Comparison of ENCODE assay signal across 8 cellular contexts in genomic region chr1:235328271-235329138, GRCh38. TPM values are rescaled to one million over a fixed set of nuclear protein-coding genes. Genes with fewer than 3 reads are reported as not detected.
DNase-seq lines count a peak whose midpoint lies in the region; ATAC-seq and TF ChIP-seq lines count a peak whose summit lies in the region.

GGPS1 (plus strand) TSS chr1:235328570; CDS start chr1:235335265, 6,695 bp downstream.

- peaks cover 21% of the 10 kb centered on the region for H3K36me3 Mint-ChIP-seq in activated naive CD8-positive, alpha-beta T cell treated with anti-CD3 and anti-CD28 coated beads for 36 hours
- no peaks in the 10 kb centered on the region for H3K36me3 Mint-ChIP-seq in glutamatergic neuron (ENCODE audit: unreplicated experiment)

- no peaks in the 10 kb centered on the region for H3K9me3 Mint-ChIP-seq in activated naive CD8-positive, alpha-beta T cell treated with anti-CD3 and anti-CD28 coated beads for 36 hours
- H3K9me3 Mint-ChIP-seq in glutamatergic neuron (ENCODE audit: unreplicated experiment), result peaks cover 5% of the 10 kb centered on the region

- peak within 1 kb of the TSS; percentile 97 for H3K4me2 ChIP-seq in osteoblast (ENCODE audit: insufficient read depth, low read length)

- peaks cover 27% of the 10 kb centered on the region for H3K4me1 Mint-ChIP-seq in activated naive CD8-positive, alpha-beta T cell treated with anti-CD3 and anti-CD28 coated beads for 36 hours
- peaks cover 22% of the 10 kb centered on the region for H3K4me1 Mint-ChIP-seq in glutamatergic neuron (ENCODE audit: low read depth, unreplicated experiment)

- H3K27ac Mint-ChIP-seq in activated naive CD8-positive, alpha-beta T cell treated with anti-CD3 and anti-CD28 coated beads for 36 hours, result peak within 1 kb of the TSS; percentile 92
- peak within 1 kb of the TSS; percentile 90 for H3K27ac Mint-ChIP-seq in glutamatergic neuron (ENCODE audit: unreplicated experiment)

- TF ChIP-seq CTCF in GM12864 (IDR thresholded peaks at IDR 0.05; ENCODE audit: low read depth, low read length, missing control alignments) (no peak), glutamatergic neuron (IDR thresholded peaks at IDR 0.05; ENCODE audit: partially characterized antibody, unreplicated experiment) (no peak), osteoblast (IDR thresholded peaks at IDR 0.05; ENCODE audit: extremely low read depth, low read depth, low read length) (no peak), testis (IDR thresholded peaks at IDR 0.05) (no peak)

- no peaks in the 10 kb centered on the region for H3K27me3 Mint-ChIP-seq in activated naive CD8-positive, alpha-beta T cell treated with anti-CD3 and anti-CD28 coated beads for 36 hours
- H3K27me3 Mint-ChIP-seq in glutamatergic neuron (ENCODE audit: unreplicated experiment), result peaks cover 7% of the 10 kb centered on the region

- H3K4me3 ChIP-seq in GM12864 (ENCODE audit: low read depth, low read length), result peak within 1 kb of the TSS; percentile 98
- H3K4me3 ChIP-seq in osteoblast (ENCODE audit: insufficient read depth, low read length), result peak within 1 kb of the TSS; percentile 90
- peak within 1 kb of the TSS; percentile 96 to 100 for H3K4me3 ChIP-seq in testis

- peaks cover 40% of the 10 kb centered on the region for H4K20me1 ChIP-seq in osteoblast (ENCODE audit: insufficient read depth, low read length)

- no peak within 1 kb of the TSS for H3K4me3 Mint-ChIP-seq in activated naive CD8-positive, alpha-beta T cell treated with anti-CD3 and anti-CD28 coated beads for 36 hours
- no peak within 1 kb of the TSS for H3K4me3 Mint-ChIP-seq in glutamatergic neuron (ENCODE audit: unreplicated experiment)

- peaks cover 83% of the 10 kb centered on the region for H3K79me2 ChIP-seq in osteoblast (ENCODE audit: insufficient read depth, low read length)

- H3K36me3 ChIP-seq in osteoblast (ENCODE audit: insufficient read depth, low read length) (no peaks in the 10 kb centered on the region), testis (ENCODE audit: low read depth, missing control alignments) (no peaks in the 10 kb centered on the region)

- WGBS in testis, 2 donors, result 0 to 1% methylated on average over 54 of the region's 54 CpGs

- H3K4me1 ChIP-seq in osteoblast (ENCODE audit: insufficient read depth, low read length) (peaks cover 21% of the 10 kb centered on the region), testis (peaks cover 15% of the 10 kb centered on the region)

- no peaks in the 10 kb centered on the region for H3K27me3 ChIP-seq in osteoblast (ENCODE audit: insufficient read depth, low read length)
- no peaks in the 10 kb centered on the region for H3K27me3 ChIP-seq in testis

- no peaks in the 10 kb centered on the region for H3K9me3 ChIP-seq in osteoblast (ENCODE audit: low read depth, low read length)
- no peaks in the 10 kb centered on the region for H3K9me3 ChIP-seq in testis

- H3K27ac ChIP-seq in osteoblast (ENCODE audit: low read depth, low read length) (peak within 1 kb of the TSS; percentile 90), testis (peak within 1 kb of the TSS; percentile 99)

- DNase-seq in GM12864 (ENCODE audit: low read depth) (peak; percentile 100), NCI-H1105 treated with DMSO at 0.1 percent for 48 hours (lab: John Stamatoyannopoulos, UW) (peak; percentile 97), SKM-1 treated with dmso at 0.1 percent for 144 hours (lab: John Stamatoyannopoulos, UW; ENCODE audit: unreplicated experiment) (peak; percentile 100), glutamatergic neuron (peak; percentile 97), osteoblast (ENCODE audit: insufficient read length, low spot score, missing footprints) (peak; percentile 91), testis (peak; percentile 98)
- DNase-seq in activated naive CD8-positive, alpha-beta T cell treated with anti-CD3 and anti-CD28 coated beads for 36 hours, result peak; percentile 95

- intact Hi-C loops in testis (cut with DNase I; ENCODE audit: low total_unique reads), result loop anchor here (10.0 kb wide), 1 partner anchor 224 kb away; no protein-coding TSS in a partner anchor

- H2AFZ ChIP-seq in osteoblast (ENCODE audit: low read length), result peak within 1 kb of the TSS; percentile 95

- ATAC-seq in HG02678 (IDR thresholded peaks at IDR 0.05; ENCODE audit: unreplicated experiment), result peak; percentile 69

- TF ChIP-seq POLR2A in testis (IDR thresholded peaks at IDR 0.05), result peak; percentile 75

RNA-seq across cellular contexts. Expression of gene GGPS1, which starts in this region (rescaled TPM):
- 10 to 100 TPM; 29.4 to 29.5 TPM for total RNA-seq in activated naive CD8-positive, alpha-beta T cell treated with anti-CD3 and anti-CD28 coated beads for 36 hours
- total RNA-seq in glutamatergic neuron (ENCODE audit: unreplicated experiment), result 53.0 TPM
- 22.4 and 23.9 TPM in 2 replicates for total RNA-seq in osteoblast
- total RNA-seq in testis, result 10 to 100 TPM; 29.4 to 37.4 TPM
- 73.0 TPM for polyA plus RNA-seq in testis (ENCODE audit: insufficient read depth, low read depth, low replicate concordance)

Comparison
In these comparisons a context has a peak if more than half of its experiments do, and no peak if none do; other contexts are left out.
1. Peak in every context shown above with its lines: DNase-seq, ATAC-seq, H3K4me3 ChIP-seq and H3K27ac ChIP-seq.